ENCODE assay signal across 29 cellular contexts in genomic region chr14:88085736-88086135, GRCh38.
"Had no signal": no experiment of that assay in that cellular context is flagged by ENCODE, and none has a peak within 500 bp of the region (broad histone marks: within the 10 kb centered on the region; RNA-seq: fewer than 3 reads in every experiment).

No MANE protein-coding gene starts in this region.

- H3K4me3 Mint-ChIP-seq: stimulated activated effector memory CD8-positive, alpha-beta T cell treated with anti-CD3 and anti-CD28 coated beads, Interleukin-12 subunit alpha, Interleukin-12 subunit beta, amount 100 ng/mL, for 72 hours; stimulated activated memory B cell treated with anti-CD40 and anti-IgM and Interleukin-4, amounts not matched to agents 10 μg/mL and 1 μg/mL and 100 μg/mL, for 72 hours; stimulated activated naive B cell treated with anti-CD40 and anti-IgM and Interleukin-4, amounts not matched to agents 10 μg/mL and 1 μg/mL and 100 μg/mL, for 72 hours; stimulated activated naive CD8-positive, alpha-beta T cell treated with anti-CD3 and anti-CD28 coated beads, Interleukin-15, amount 100 ng/mL, for 72 hours; stimulated activated naive CD8-positive, alpha-beta T cell treated with anti-CD3 and anti-CD28 coated beads, Interleukin-15, Interleukin-2, amounts not matched to agents 100 ng/mL and 50 ng/mL, for 24 hours; type B pancreatic cell had no signal

- H3K27me3 ChIP-seq: stomach, suprapubic skin, testis, thyroid gland, tibial artery, tibial nerve, transverse colon, upper lobe of left lung, upper lobe of right lung, uterus, vagina had no signal

- H3K4me3 ChIP-seq: stomach, suprapubic skin, testis, thoracic aorta, thyroid gland, tibial artery, tibial nerve, transverse colon, upper lobe of left lung, upper lobe of right lung, uterus, vagina had no signal

- H3K9me3 Mint-ChIP-seq: stimulated activated memory B cell treated with anti-CD40 and anti-IgM and Interleukin-4, amounts not matched to agents 10 μg/mL and 1 μg/mL and 100 μg/mL, for 72 hours; stimulated activated naive B cell treated with anti-CD40 and anti-IgM and Interleukin-4, amounts not matched to agents 10 μg/mL and 1 μg/mL and 100 μg/mL, for 72 hours; stimulated activated naive CD8-positive, alpha-beta T cell treated with anti-CD3 and anti-CD28 coated beads, Interleukin-15, amount 100 ng/mL, for 72 hours; stimulated activated naive CD8-positive, alpha-beta T cell treated with anti-CD3 and anti-CD28 coated beads, Interleukin-15, Interleukin-2, amounts not matched to agents 100 ng/mL and 50 ng/mL, for 24 hours; type B pancreatic cell had no signal

- FAIRE-seq: urothelium cell line had no signal

- H3K4me1 ChIP-seq: stomach, suprapubic skin, testis, thyroid gland, tibial artery, tibial nerve, transverse colon, upper lobe of left lung, upper lobe of right lung, uterus, vagina had no signal

- H3K27ac ChIP-seq: stomach, suprapubic skin, testis, thoracic aorta, thyroid gland, tibial artery, tibial nerve, transverse colon, upper lobe of left lung, upper lobe of right lung, uterus, vagina had no signal

- H3K27ac Mint-ChIP-seq: stimulated activated effector memory CD8-positive, alpha-beta T cell treated with anti-CD3 and anti-CD28 coated beads, Interleukin-12 subunit alpha, Interleukin-12 subunit beta, amount 100 ng/mL, for 72 hours; stimulated activated memory B cell treated with anti-CD40 and anti-IgM and Interleukin-4, amounts not matched to agents 10 μg/mL and 1 μg/mL and 100 μg/mL, for 72 hours; stimulated activated naive B cell treated with anti-CD40 and anti-IgM and Interleukin-4, amounts not matched to agents 10 μg/mL and 1 μg/mL and 100 μg/mL, for 72 hours; stimulated activated naive CD8-positive, alpha-beta T cell treated with anti-CD3 and anti-CD28 coated beads, Interleukin-15, amount 100 ng/mL, for 72 hours; stimulated activated naive CD8-positive, alpha-beta T cell treated with anti-CD3 and anti-CD28 coated beads, Interleukin-15, Interleukin-2, amounts not matched to agents 100 ng/mL and 50 ng/mL, for 24 hours; type B pancreatic cell had no signal

- DNase-seq: stimulated activated CD4-positive, alpha-beta T cell treated with anti-CD3 and anti-CD28 coated beads, Interleukin-2, amount 100 ng/mL, for 48 hours; stimulated activated CD4-positive, alpha-beta T cell treated with anti-CD3 and anti-CD28 coated beads, Interleukin-4, amount 100 ng/mL, for 1 hour; stimulated activated CD4-positive, alpha-beta T cell treated with anti-CD3 and anti-CD28 coated beads, Interleukin-4, amount 100 ng/mL, for 24 hours; stimulated activated CD4-positive, alpha-beta T cell treated with anti-CD3 and anti-CD28 coated beads, Interleukin-4, amount 100 ng/mL, for 4 hours; stimulated activated CD8-positive, alpha-beta memory T cell treated with anti-CD3 and anti-CD28 coated beads, Interleukin-4, amount 100 ng/mL, for 48 hours; stimulated activated naive B cell treated with anti-CD40 and anti-IgM and Interleukin-4, amounts not matched to agents 10 μg/mL and 1 μg/mL and 100 μg/mL, for 72 hours; stimulated activated naive CD4-positive, alpha-beta T cell; stimulated activated naive CD4-positive, alpha-beta T cell treated with Interleukin-2 at 50 U/mL for 16 hours; stimulated activated naive CD8-positive, alpha-beta T cell treated with anti-CD3 and anti-CD28 coated beads, Interleukin-15, amount 100 ng/mL, for 72 hours; stimulated activated naive CD8-positive, alpha-beta T cell treated with anti-CD3 and anti-CD28 coated beads, Interleukin-15, Interleukin-2, amounts not matched to agents 100 U/mL and 50 U/mL, for 24 hours; stomach; substantia nigra; testis; thyroid gland; tibial artery; transverse colon; trophoblast cell; upper lobe of left lung; upper lobe of right lung; uterus had no signal

- H3K27me3 Mint-ChIP-seq: stimulated activated naive CD8-positive, alpha-beta T cell treated with anti-CD3 and anti-CD28 coated beads, Interleukin-15, amount 100 ng/mL, for 72 hours; stimulated activated naive CD8-positive, alpha-beta T cell treated with anti-CD3 and anti-CD28 coated beads, Interleukin-15, Interleukin-2, amounts not matched to agents 100 ng/mL and 50 ng/mL, for 24 hours had no signal

- ATAC-seq: stimulated activated effector memory CD8-positive, alpha-beta T cell treated with anti-CD3 and anti-CD28 coated beads, Interleukin-12 subunit alpha, Interleukin-12 subunit beta, amount 100 ng/mL, for 72 hours; stimulated activated memory B cell treated with anti-CD40 and anti-IgM and Interleukin-4, amounts not matched to agents 10 μg/mL and 1 μg/mL and 100 μg/mL, for 72 hours; stimulated activated naive B cell treated with anti-CD40 and anti-IgM and Interleukin-4, amounts not matched to agents 10 μg/mL and 1 μg/mL and 100 μg/mL, for 72 hours; stimulated activated naive CD8-positive, alpha-beta T cell treated with anti-CD3 and anti-CD28 coated beads, Interleukin-15, amount 100 ng/mL, for 72 hours; stimulated activated naive CD8-positive, alpha-beta T cell treated with anti-CD3 and anti-CD28 coated beads, Interleukin-15, Interleukin-2, amounts not matched to agents 100 U/mL and 50 U/mL, for 24 hours; upper lobe of right lung had no signal

- H3K4me1 Mint-ChIP-seq: stimulated activated effector memory CD8-positive, alpha-beta T cell treated with anti-CD3 and anti-CD28 coated beads, Interleukin-12 subunit alpha, Interleukin-12 subunit beta, amount 100 ng/mL, for 72 hours; stimulated activated memory B cell treated with anti-CD40 and anti-IgM and Interleukin-4, amounts not matched to agents 10 μg/mL and 1 μg/mL and 100 μg/mL, for 72 hours; stimulated activated naive B cell treated with anti-CD40 and anti-IgM and Interleukin-4, amounts not matched to agents 10 μg/mL and 1 μg/mL and 100 μg/mL, for 72 hours; stimulated activated naive CD8-positive, alpha-beta T cell treated with anti-CD3 and anti-CD28 coated beads, Interleukin-15, amount 100 ng/mL, for 72 hours had no signal

- H3K9me3 ChIP-seq: stomach, suprapubic skin, testis, thoracic aorta, thyroid gland, tibial artery, tibial nerve, transverse colon, upper lobe of left lung, upper lobe of right lung, uterus, vagina had no signal

- H3K36me3 Mint-ChIP-seq: stimulated activated effector memory CD8-positive, alpha-beta T cell treated with anti-CD3 and anti-CD28 coated beads, Interleukin-12 subunit alpha, Interleukin-12 subunit beta, amount 100 ng/mL, for 72 hours; stimulated activated memory B cell treated with anti-CD40 and anti-IgM and Interleukin-4, amounts not matched to agents 10 μg/mL and 1 μg/mL and 100 μg/mL, for 72 hours; type B pancreatic cell had no signal

- H3K36me3 ChIP-seq: stomach, suprapubic skin, thoracic aorta, thyroid gland, tibial artery, tibial nerve, transverse colon, upper lobe of left lung, upper lobe of right lung, uterus, vagina had no signal
